In the genomic region with DNA sequence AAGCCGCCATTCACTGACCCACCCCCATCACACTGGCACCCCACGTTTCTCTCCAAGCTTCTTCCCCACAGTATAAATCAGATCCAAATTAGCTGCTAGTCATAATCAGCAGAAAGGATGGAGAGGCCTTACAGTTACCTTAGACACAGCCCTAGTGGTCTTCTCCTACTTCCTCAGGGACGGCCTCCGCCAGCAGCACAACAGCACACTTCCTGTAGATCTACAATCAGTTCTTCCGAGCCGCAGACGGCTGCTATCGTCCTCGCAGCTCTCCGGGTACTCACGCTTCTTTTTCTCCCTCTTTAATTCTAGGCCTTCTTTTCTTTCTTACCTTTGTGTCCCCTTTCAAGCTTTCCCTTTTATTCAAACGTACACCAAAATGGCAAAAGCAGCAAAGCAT, we compare ENCODE assay signal across 27 cellular contexts.
"Had no signal": no experiment of that assay in that cellular context is flagged by ENCODE, and none has a peak within 500 bp of the region (broad histone marks: within the 10 kb centered on the region; RNA-seq: fewer than 3 reads in every experiment).

No MANE protein-coding gene starts in this region.

- H3K9me3 ChIP-seq: esophagus squamous epithelium, heart right ventricle, mucosa of descending colon, right lobe of liver, thoracic aorta, tibial nerve, upper lobe of left lung had no signal

- H3K4me3 Mint-ChIP-seq: memory B cell; mesothelial cell of epicardium; naive B cell; natural killer cell treated with Interleukin-12 subunit alpha and Interleukin-12 subunit beta and Interleukin-15 and Interleukin-18, amount 100 ng/mL, for 72 hours; neural crest cell; stimulated activated naive B cell treated with anti-CD40 and anti-IgM and Interleukin-4, amounts not matched to agents 10 μg/mL and 1 μg/mL and 100 μg/mL, for 72 hours; stimulated activated naive CD8-positive, alpha-beta T cell treated with anti-CD3 and anti-CD28 coated beads, Interleukin-15, Interleukin-2, amounts not matched to agents 100 ng/mL and 50 ng/mL, for 24 hours had no signal

- H3K36me3 ChIP-seq: esophagus squamous epithelium, heart right ventricle, right lobe of liver, thoracic aorta, tibial nerve, upper lobe of left lung had no signal

- H3K27ac ChIP-seq: coronary artery, esophagus squamous epithelium, heart right ventricle, parathyroid adenoma, right lobe of liver, thoracic aorta, tibial nerve, upper lobe of left lung had no signal

- H3K9me3 Mint-ChIP-seq: memory B cell; natural killer cell treated with Interleukin-12 subunit alpha and Interleukin-12 subunit beta and Interleukin-15 and Interleukin-18, amount 100 ng/mL, for 72 hours; neural crest cell; stimulated activated naive B cell treated with anti-CD40 and anti-IgM and Interleukin-4, amounts not matched to agents 10 μg/mL and 1 μg/mL and 100 μg/mL, for 72 hours; stimulated activated naive CD8-positive, alpha-beta T cell treated with anti-CD3 and anti-CD28 coated beads, Interleukin-15, Interleukin-2, amounts not matched to agents 100 ng/mL and 50 ng/mL, for 24 hours had no signal

- H3K27me3 Mint-ChIP-seq: memory B cell; naive B cell; natural killer cell treated with Interleukin-12 subunit alpha and Interleukin-12 subunit beta and Interleukin-15 and Interleukin-18, amount 100 ng/mL, for 72 hours; progenitor cell of endocrine pancreas; stimulated activated naive B cell treated with anti-CD40 and anti-IgM and Interleukin-4, amounts not matched to agents 10 μg/mL and 1 μg/mL and 100 μg/mL, for 72 hours; stimulated activated naive CD8-positive, alpha-beta T cell treated with anti-CD3 and anti-CD28 coated beads, Interleukin-15, Interleukin-2, amounts not matched to agents 100 ng/mL and 50 ng/mL, for 24 hours had no signal

- H3K4me3 ChIP-seq: coronary artery, esophagus squamous epithelium, heart right ventricle, lung, mucosa of descending colon, right lobe of liver, thoracic aorta, tibial nerve, upper lobe of left lung had no signal

- H3K36me3 Mint-ChIP-seq: natural killer cell treated with Interleukin-12 subunit alpha and Interleukin-12 subunit beta and Interleukin-15 and Interleukin-18, amount 100 ng/mL, for 72 hours had no signal

- H3K9ac ChIP-seq: parathyroid adenoma had no signal

- H3K27ac Mint-ChIP-seq: memory B cell; mesothelial cell of epicardium; natural killer cell treated with Interleukin-12 subunit alpha and Interleukin-12 subunit beta and Interleukin-15 and Interleukin-18, amount 100 ng/mL, for 72 hours; progenitor cell of endocrine pancreas; stimulated activated naive B cell treated with anti-CD40 and anti-IgM and Interleukin-4, amounts not matched to agents 10 μg/mL and 1 μg/mL and 100 μg/mL, for 72 hours; stimulated activated naive CD8-positive, alpha-beta T cell treated with anti-CD3 and anti-CD28 coated beads, Interleukin-15, Interleukin-2, amounts not matched to agents 100 ng/mL and 50 ng/mL, for 24 hours had no signal

- ATAC-seq: heart right ventricle; left lobe of liver; mucosa of descending colon; natural killer cell treated with Interleukin-12 subunit alpha and Interleukin-12 subunit beta and Interleukin-15 and Interleukin-18, amount 100 ng/mL, for 72 hours; right lobe of liver; stimulated activated naive B cell treated with anti-CD40 and anti-IgM and Interleukin-4, amounts not matched to agents 10 μg/mL and 1 μg/mL and 100 μg/mL, for 72 hours had no signal

- H3K27me3 ChIP-seq: esophagus squamous epithelium, heart right ventricle, right lobe of liver, tibial nerve, upper lobe of left lung had no signal

- DNase-seq: dermis blood vessel endothelial cell; effector memory CD4-positive, alpha-beta T cell; esophagus squamous epithelium; foreskin melanocyte; glutamatergic neuron; heart right ventricle; hippocampal formation; mucosa of descending colon; naive B cell; right lobe of liver; small intestine; stimulated activated CD4-positive, alpha-beta T cell treated with anti-CD3 and anti-CD28 coated beads, Interleukin-15, amount 100 ng/mL, for 24 hours; stimulated activated CD4-positive, alpha-beta T cell treated with anti-CD3 and anti-CD28 coated beads, Interleukin-2, amount 100 ng/mL, for 48 hours; stimulated activated naive B cell treated with anti-CD40 and anti-IgM and Interleukin-4, amounts not matched to agents 10 μg/mL and 1 μg/mL and 100 μg/mL, for 72 hours; upper lobe of left lung had no signal

- H3K4me1 Mint-ChIP-seq: memory B cell; naive B cell; neural crest cell; stimulated activated naive B cell treated with anti-CD40 and anti-IgM and Interleukin-4, amounts not matched to agents 10 μg/mL and 1 μg/mL and 100 μg/mL, for 72 hours had no signal

- H3K4me1 ChIP-seq: esophagus squamous epithelium, heart right ventricle, parathyroid adenoma, right lobe of liver, tibial nerve, upper lobe of left lung had no signal

- H2AFZ ChIP-seq: parathyroid adenoma had no signal
